Comparison of ENCODE assay signal across 18 cellular contexts in genomic region chr17:52546493-52546892, GRCh38.
DNase-seq lines count a peak whose midpoint lies in the region; ATAC-seq and TF ChIP-seq lines count a peak whose summit lies in the region.
"Had no signal": no experiment of that assay in that cellular context is flagged by ENCODE, and none has a peak within 500 bp of the region (broad histone marks: within the 10 kb centered on the region; RNA-seq: fewer than 3 reads in every experiment).

No MANE protein-coding gene starts in this region.

- no peak overlapping the region for H2BK5ac ChIP-seq in H9 (ENCODE audit: insufficient read length, low read length)

- H3K36me3 ChIP-seq in right atrium auricular region: no peaks in the 10 kb centered on the region

- H3K27me3 Mint-ChIP-seq in H9 (ENCODE audit: low read depth) (no peaks in the 10 kb centered on the region), nephron progenitor cell (ENCODE audit: low read depth, poor library complexity) (no peaks in the 10 kb centered on the region)
- H3K27me3 Mint-ChIP-seq: CD4-positive, alpha-beta T cell had no signal

- H2BK12ac ChIP-seq in H9 (ENCODE audit: insufficient read length, low read depth, low read length): no peak overlapping the region

- no peak overlapping the region for H2BK20ac ChIP-seq in H9 (ENCODE audit: low read depth, low read length, poor library complexity, severe bottlenecking)

- TF ChIP-seq CTCF in right atrium auricular region (IDR thresholded peaks at IDR 0.05) (no peak), H9 (conservative IDR thresholded peaks at IDR 0.05) (no peak), nephron progenitor cell (IDR thresholded peaks at IDR 0.05) (no peak)

- ATAC-seq in Right ventricle myocardium inferior (peak; percentile 46), HG03457 (IDR thresholded peaks at IDR 0.05; ENCODE audit: unreplicated experiment) (no peak), HG03520 (IDR thresholded peaks at IDR 0.05; ENCODE audit: unreplicated experiment) (no peak)
- ATAC-seq in stimulated activated effector memory CD8-positive, alpha-beta T cell treated with anti-CD3 and anti-CD28 coated beads, Interleukin-12 subunit alpha, Interleukin-12 subunit beta, amount 100 ng/mL, for 72 hours: peak; percentile 16
- ATAC-seq: A549, HCT116 had no signal

- peaks cover 0 to 5% of the 10 kb centered on the region in 2 donors for H3K9me3 ChIP-seq in right atrium auricular region
- no peaks in the 10 kb centered on the region for H3K9me3 ChIP-seq in H9 (ENCODE audit: control insufficient read depth, low read depth, low read length)

- H3K4me2 ChIP-seq in H9 (ENCODE audit: insufficient read depth, insufficient read length, low read length): no peak overlapping the region
- H3K4me2 ChIP-seq: A549 had no signal

- H4K91ac ChIP-seq in H9 (ENCODE audit: insufficient read length, low read depth, low read length): no peak overlapping the region

- no peaks in the 10 kb centered on the region for H3K23me2 ChIP-seq in H9 (ENCODE audit: insufficient read length, low read depth, low read length, poor library complexity, severe bottlenecking)

- no peak overlapping the region for H2BK120ac ChIP-seq in H9 (ENCODE audit: low read depth, low read length, poor library complexity, severe bottlenecking)

- H3K4me3 Mint-ChIP-seq in H9 (no peak overlapping the region), nephron progenitor cell (no peak overlapping the region)
- H3K4me3 Mint-ChIP-seq in stimulated activated effector memory CD8-positive, alpha-beta T cell treated with anti-CD3 and anti-CD28 coated beads, Interleukin-12 subunit alpha, Interleukin-12 subunit beta, amount 100 ng/mL, for 72 hours: no peak overlapping the region
- H3K4me3 Mint-ChIP-seq: CD4-positive, alpha-beta T cell; HFFc6 had no signal

- WGBS in H9 (ENCODE audit: extremely low coverage, insufficient read length, low lambda C conversion rate): no CpG with 5 or more reads among the region's 3 CpGs

- H2AFZ ChIP-seq in H9 (ENCODE audit: low read length): peak overlapping the region; percentile 6

- H3K4me1 ChIP-seq in right atrium auricular region (no peaks in the 10 kb centered on the region), H9 (ENCODE audit: insufficient read depth, low read length) (peaks cover 3% of the 10 kb centered on the region; the same call in 1 of the 2 replicates)
- H3K4me1 ChIP-seq: A549 had no signal

- H3K79me2 ChIP-seq in H9 (ENCODE audit: insufficient read depth, low read length): no peaks in the 10 kb centered on the region

- no peaks in the 10 kb centered on the region for H3K79me1 ChIP-seq in H9 (ENCODE audit: insufficient read depth, low read depth, low read length, poor library complexity, severe bottlenecking)

- H3T11ph ChIP-seq in H9 (ENCODE audit: low read length): no peak overlapping the region

- H3K27ac Mint-ChIP-seq in H9 (no peak overlapping the region), nephron progenitor cell (peak overlapping the region; percentile 76)
- no peak overlapping the region for H3K27ac Mint-ChIP-seq in stimulated activated effector memory CD8-positive, alpha-beta T cell treated with anti-CD3 and anti-CD28 coated beads, Interleukin-12 subunit alpha, Interleukin-12 subunit beta, amount 100 ng/mL, for 72 hours
- H3K27ac Mint-ChIP-seq: CD4-positive, alpha-beta T cell; HFFc6 had no signal

- peaks cover 7 to 8% of the 10 kb centered on the region in 2 experiments for H3K4me1 Mint-ChIP-seq in H9
- no peaks in the 10 kb centered on the region for H3K4me1 Mint-ChIP-seq in nephron progenitor cell
- no peaks in the 10 kb centered on the region for H3K4me1 Mint-ChIP-seq in stimulated activated effector memory CD8-positive, alpha-beta T cell treated with anti-CD3 and anti-CD28 coated beads, Interleukin-12 subunit alpha, Interleukin-12 subunit beta, amount 100 ng/mL, for 72 hours

- DNase-seq in Right ventricle myocardium inferior (ENCODE audit: missing footprints): no peak
- DNase-seq in right atrium auricular region (ENCODE audit: low spot score): no peak
- DNase-seq in H9: no peak
- DNase-seq in nephron progenitor cell: no peak
- DNase-seq in stimulated activated effector memory CD8-positive, alpha-beta T cell treated with anti-CD3 and anti-CD28 coated beads, Interleukin-12 subunit alpha, Interleukin-12 subunit beta, amount 100 ng/mL, for 72 hours (ENCODE audit: low spot score in 2 of 2): no peak
- DNase-seq in middle frontal gyrus (ENCODE audit: extremely low spot score, low spot score): no peak
- DNase-seq: AML-193; CD4-positive, alpha-beta T cell; DMS153; DMS79; GDM1; HFFc6 had no signal

- intact Hi-C loops in Right ventricle myocardium inferior (cut with DNase I): no loop called here

- H3K4ac ChIP-seq in H9 (ENCODE audit: low read depth, low read length): no peak overlapping the region

- no peak overlapping the region for H3K23ac ChIP-seq in H9 (ENCODE audit: insufficient read length, low read depth, low read length)

- H3K27ac ChIP-seq in right atrium auricular region: no peak overlapping the region
- H3K27ac ChIP-seq in H9 (ENCODE audit: insufficient read length, low read depth, low read length): no peak overlapping the region
- H3K27ac ChIP-seq: 22Rv1, A549, C4-2B had no signal

- no peak overlapping the region for H3K14ac ChIP-seq in H9 (ENCODE audit: insufficient read depth, low read length)

- H3K4me3 ChIP-seq in right atrium auricular region: no peak overlapping the region
- H3K4me3 ChIP-seq: A549 had no signal

- H3K9ac ChIP-seq in H9 (ENCODE audit: extremely low read depth, insufficient read length, low read length): no peak overlapping the region

- H4K5ac ChIP-seq in H9 (ENCODE audit: insufficient read length, low read depth, low read length): no peak overlapping the region

- H3K56ac ChIP-seq in H9 (ENCODE audit: insufficient read length, low read depth, low read length): no peak overlapping the region

- no peak overlapping the region for H2BK15ac ChIP-seq in H9 (ENCODE audit: low read depth, low read length)

- H3K18ac ChIP-seq in H9 (ENCODE audit: insufficient read length, low read depth, low read length): no peak overlapping the region

- H3K27me3 ChIP-seq in right atrium auricular region (no peaks in the 10 kb centered on the region), H9 (ENCODE audit: insufficient read depth, low read length) (no peaks in the 10 kb centered on the region)

- H3K36me3 Mint-ChIP-seq in H9 (ENCODE audit: insufficient read depth in 1 of 3, low read depth in 3 of 3) (peaks cover 0 to 2% (median 0%) of the 10 kb centered on the region in 3 experiments; a peak in 1 of 7 replicates), nephron progenitor cell (ENCODE audit: low read depth) (no peaks in the 10 kb centered on the region)
- no peaks in the 10 kb centered on the region for H3K36me3 Mint-ChIP-seq in stimulated activated effector memory CD8-positive, alpha-beta T cell treated with anti-CD3 and anti-CD28 coated beads, Interleukin-12 subunit alpha, Interleukin-12 subunit beta, amount 100 ng/mL, for 72 hours

- H2AK5ac ChIP-seq in H9 (ENCODE audit: insufficient read length, low read length): no peak overlapping the region

- no peaks in the 10 kb centered on the region for H4K20me1 ChIP-seq in H9 (ENCODE audit: control insufficient read depth, insufficient read depth, insufficient read length)

- H3K9me3 Mint-ChIP-seq in H9 (peaks cover 0 to 9% of the 10 kb centered on the region in 2 experiments; a peak in 3 of 5 replicates), nephron progenitor cell (peaks cover 11% of the 10 kb centered on the region)
- H3K9me3 Mint-ChIP-seq in stimulated activated effector memory CD8-positive, alpha-beta T cell treated with anti-CD3 and anti-CD28 coated beads, Interleukin-12 subunit alpha, Interleukin-12 subunit beta, amount 100 ng/mL, for 72 hours: peaks cover 9% of the 10 kb centered on the region

- H4K8ac ChIP-seq in H9 (replicated peaks; ENCODE audit: insufficient read length, low read depth, low read length): no peak overlapping the region

Comparison
In these comparisons a context has a peak if more than half of its experiments do, and no peak if none do; other contexts are left out.
1. ATAC-seq: peak in Right ventricle myocardium inferior (single experiment) and stimulated activated effector memory CD8-positive, alpha-beta T cell treated with anti-CD3 and anti-CD28 coated beads, Interleukin-12 subunit alpha, Interleukin-12 subunit beta, amount 100 ng/mL, for 72 hours (single experiment); none in HG03457 (single experiment) and HG03520 (single experiment).